ENCODE assay signal across 8 cellular contexts in the genomic region with DNA sequence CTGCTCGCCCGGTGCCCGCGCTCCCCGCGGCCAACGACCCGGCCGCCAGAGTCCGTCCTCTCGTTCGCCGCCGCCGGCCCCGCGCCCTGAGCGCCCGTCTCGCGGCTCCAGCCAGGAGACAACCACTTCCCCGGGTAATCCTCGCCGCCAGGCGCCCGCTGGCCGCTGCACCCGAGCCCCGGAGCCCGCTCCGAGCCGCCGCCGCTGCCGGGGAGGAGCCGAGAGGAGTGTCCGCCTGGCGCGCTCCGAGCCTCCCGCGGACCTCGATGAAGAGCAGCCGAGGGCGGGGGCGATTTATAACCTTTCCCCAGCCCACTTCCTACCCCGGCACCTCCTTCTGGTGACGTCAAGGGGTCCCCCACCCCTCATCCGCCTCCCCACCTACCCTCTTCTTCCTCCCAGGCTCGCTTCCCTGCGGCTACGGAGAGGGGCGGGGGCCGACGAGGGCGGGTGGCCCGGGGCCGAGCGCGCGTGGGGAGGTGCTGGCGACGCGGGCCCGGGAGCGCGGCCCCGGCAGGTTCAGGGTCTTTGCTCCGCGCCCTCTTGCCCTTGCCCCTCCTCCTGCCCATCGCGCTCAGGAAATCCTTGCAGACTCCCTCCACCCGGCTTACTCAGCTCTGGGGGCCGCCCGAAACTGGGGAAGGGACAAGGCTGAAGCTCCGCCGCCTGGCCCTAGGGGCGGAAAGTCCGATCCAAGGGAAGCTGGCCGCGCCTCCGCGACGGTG. TPM values are rescaled to one million over a fixed set of nuclear protein-coding genes. Genes with fewer than 3 reads are reported as not detected.
DNase-seq lines count a peak whose midpoint lies in the region; ATAC-seq lines count a peak whose summit lies in the region.

A gene with protein sequence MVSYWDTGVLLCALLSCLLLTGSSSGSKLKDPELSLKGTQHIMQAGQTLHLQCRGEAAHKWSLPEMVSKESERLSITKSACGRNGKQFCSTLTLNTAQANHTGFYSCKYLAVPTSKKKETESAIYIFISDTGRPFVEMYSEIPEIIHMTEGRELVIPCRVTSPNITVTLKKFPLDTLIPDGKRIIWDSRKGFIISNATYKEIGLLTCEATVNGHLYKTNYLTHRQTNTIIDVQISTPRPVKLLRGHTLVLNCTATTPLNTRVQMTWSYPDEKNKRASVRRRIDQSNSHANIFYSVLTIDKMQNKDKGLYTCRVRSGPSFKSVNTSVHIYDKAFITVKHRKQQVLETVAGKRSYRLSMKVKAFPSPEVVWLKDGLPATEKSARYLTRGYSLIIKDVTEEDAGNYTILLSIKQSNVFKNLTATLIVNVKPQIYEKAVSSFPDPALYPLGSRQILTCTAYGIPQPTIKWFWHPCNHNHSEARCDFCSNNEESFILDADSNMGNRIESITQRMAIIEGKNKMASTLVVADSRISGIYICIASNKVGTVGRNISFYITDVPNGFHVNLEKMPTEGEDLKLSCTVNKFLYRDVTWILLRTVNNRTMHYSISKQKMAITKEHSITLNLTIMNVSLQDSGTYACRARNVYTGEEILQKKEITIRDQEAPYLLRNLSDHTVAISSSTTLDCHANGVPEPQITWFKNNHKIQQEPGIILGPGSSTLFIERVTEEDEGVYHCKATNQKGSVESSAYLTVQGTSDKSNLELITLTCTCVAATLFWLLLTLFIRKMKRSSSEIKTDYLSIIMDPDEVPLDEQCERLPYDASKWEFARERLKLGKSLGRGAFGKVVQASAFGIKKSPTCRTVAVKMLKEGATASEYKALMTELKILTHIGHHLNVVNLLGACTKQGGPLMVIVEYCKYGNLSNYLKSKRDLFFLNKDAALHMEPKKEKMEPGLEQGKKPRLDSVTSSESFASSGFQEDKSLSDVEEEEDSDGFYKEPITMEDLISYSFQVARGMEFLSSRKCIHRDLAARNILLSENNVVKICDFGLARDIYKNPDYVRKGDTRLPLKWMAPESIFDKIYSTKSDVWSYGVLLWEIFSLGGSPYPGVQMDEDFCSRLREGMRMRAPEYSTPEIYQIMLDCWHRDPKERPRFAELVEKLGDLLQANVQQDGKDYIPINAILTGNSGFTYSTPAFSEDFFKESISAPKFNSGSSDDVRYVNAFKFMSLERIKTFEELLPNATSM (N-terminal part only) (minus strand): TSS at position 268 of the 725 bp plus-strand sequence. CDS start 285 bp downstream, outside the sequence.

- DNase-seq in NCI-H2227 (lab: John Stamatoyannopoulos, UW; ENCODE audit: unreplicated experiment): peak; percentile 2
- no peak for DNase-seq in NCI-H2227 treated with DMSO at 0.1 percent for 48 hours (lab: John Stamatoyannopoulos, UW)
- peak in 28 of 34 experiments; percentile 6 to 58 (median 28) for DNase-seq in T-cell
- no peak for DNase-seq in effector memory CD4-positive, alpha-beta T cell
- peak; percentile 91 for DNase-seq in mesenteric fat pad (ENCODE audit: low spot score)
- no peak for DNase-seq in kidney glomerular epithelial cell (lab: John Stamatoyannopoulos, UW)

- ATAC-seq in T-cell (replicated peaks in 1 of 4) (peak; percentile 6 to 49 (median 44)), GM21367 (IDR thresholded peaks at IDR 0.05; ENCODE audit: unreplicated experiment) (no peak)

- no peak within 1 kb of the TSS for H3K27ac Mint-ChIP-seq in T-cell
- no peak within 1 kb of the TSS for H3K27ac Mint-ChIP-seq in stimulated activated naive CD8-positive, alpha-beta T cell treated with anti-CD3 and anti-CD28 coated beads, Interleukin-15, Interleukin-2, amounts not matched to agents 100 ng/mL and 50 ng/mL, for 24 hours

- peak within 1 kb of the TSS; percentile 31 to 72 (median 58) for H3K4me3 Mint-ChIP-seq in T-cell
- peak within 1 kb of the TSS; percentile 75 for H3K4me3 Mint-ChIP-seq in stimulated activated naive CD8-positive, alpha-beta T cell treated with anti-CD3 and anti-CD28 coated beads, Interleukin-15, Interleukin-2, amounts not matched to agents 100 ng/mL and 50 ng/mL, for 24 hours

- POLR2A ChIA-PET in T-cell (lab: Charles Lee): no interaction called here

- CTCF ChIA-PET in T-cell (lab: Charles Lee): interaction anchor here in 1 of 2 donors (0.6 kb wide), 1 partner anchor 20 kb away, joined by 3 read pairs; no protein-coding TSS in a partner anchor

- H3K36me3 ChIP-seq in effector memory CD4-positive, alpha-beta T cell (ENCODE audit: control insufficient read depth, insufficient read depth, low read length): no peaks in the 10 kb centered on the region

- peak within 1 kb of the TSS; percentile 35 for H3K4me3 ChIP-seq in effector memory CD4-positive, alpha-beta T cell (ENCODE audit: insufficient read depth, low read depth, low read length, poor library complexity, severe bottlenecking)

- no peaks in the 10 kb centered on the region for H3K9me3 ChIP-seq in effector memory CD4-positive, alpha-beta T cell (ENCODE audit: control insufficient read depth, low read length)

- no peaks in the 10 kb centered on the region for H3K9me3 Mint-ChIP-seq in T-cell
- no peaks in the 10 kb centered on the region for H3K9me3 Mint-ChIP-seq in stimulated activated naive CD8-positive, alpha-beta T cell treated with anti-CD3 and anti-CD28 coated beads, Interleukin-15, Interleukin-2, amounts not matched to agents 100 ng/mL and 50 ng/mL, for 24 hours

- H3K27me3 Mint-ChIP-seq in T-cell: peaks cover 8 to 44% of the 10 kb centered on the region in 2 donors
- H3K27me3 Mint-ChIP-seq in stimulated activated naive CD8-positive, alpha-beta T cell treated with anti-CD3 and anti-CD28 coated beads, Interleukin-15, Interleukin-2, amounts not matched to agents 100 ng/mL and 50 ng/mL, for 24 hours: peaks cover 61% of the 10 kb centered on the region

- no peak within 1 kb of the TSS for H3K27ac ChIP-seq in effector memory CD4-positive, alpha-beta T cell (ENCODE audit: insufficient read depth, low read length, poor library complexity, severe bottlenecking)

- H3K4me1 ChIP-seq in effector memory CD4-positive, alpha-beta T cell (ENCODE audit: control insufficient read depth, insufficient read depth, low read length, poor library complexity, severe bottlenecking): peaks cover 19% of the 10 kb centered on the region

- H3K4me1 Mint-ChIP-seq in T-cell: peaks cover 22 to 40% (median 33%) of the 10 kb centered on the region in 3 donors
- H3K4me1 Mint-ChIP-seq in stimulated activated naive CD8-positive, alpha-beta T cell treated with anti-CD3 and anti-CD28 coated beads, Interleukin-15, Interleukin-2, amounts not matched to agents 100 ng/mL and 50 ng/mL, for 24 hours (ENCODE audit: low read depth): peaks cover 31% of the 10 kb centered on the region

- H3K27me3 ChIP-seq in effector memory CD4-positive, alpha-beta T cell (replicated peaks; ENCODE audit: control insufficient read depth, insufficient read depth, low read length, poor library complexity, severe bottlenecking): peaks cover 21% of the 10 kb centered on the region

- no peaks in the 10 kb centered on the region for H3K36me3 Mint-ChIP-seq in T-cell
- peaks cover 4% of the 10 kb centered on the region for H3K36me3 Mint-ChIP-seq in stimulated activated naive CD8-positive, alpha-beta T cell treated with anti-CD3 and anti-CD28 coated beads, Interleukin-15, Interleukin-2, amounts not matched to agents 100 ng/mL and 50 ng/mL, for 24 hours (ENCODE audit: low read depth)

RNA-seq across cellular contexts. Expression of the gene that starts here (rescaled TPM):
- total RNA-seq in T-cell (1 to 10 TPM in 3 of 5 donors, under 1 TPM in 2; 0.56 to 2.9 (median 1.6) TPM), mesenteric fat pad (65.9 TPM)

Comparison
In these comparisons a context has a peak if more than half of its experiments do, and no peak if none do; other contexts are left out.
1. RNA of the gene that starts here (total RNA-seq): 65.9 TPM in mesenteric fat pad (single experiment); 0.56 to 2.9 TPM in T-cell; every median in the first group is over 10 times any median in the second.
2. DNase-seq: peak in NCI-H2227 (single experiment), T-cell (28 of 34) and mesenteric fat pad (single experiment); none in NCI-H2227 treated with DMSO at 0.1 percent for 48 hours (single experiment), effector memory CD4-positive, alpha-beta T cell (0 of 3) and kidney glomerular epithelial cell (single experiment).